ENCODE assay signal across 3 cellular contexts in genomic region chr21:39474545-39474944, GRCh38.
A peak's percentile ranks its signal among the peaks of the same experiment; 100 is the strongest.
TF ChIP-seq lines count a peak whose summit lies in the region.

No MANE protein-coding gene starts in this region.

TF ChIP-seq in A549, 52 proteins besides CTCF, POLR2A, EP300 and RAD21:
- TF ChIP-seq GATA3 (IDR thresholded peaks at IDR 0.05; ENCODE audit: borderline replicate concordance) (no peak), E2F6 (IDR thresholded peaks at IDR 0.05; ENCODE audit: borderline replicate concordance, low read depth) (no peak), MAFK (IDR thresholded peaks at IDR 0.05; ENCODE audit: partially characterized antibody) (peak; percentile 10)

TF ChIP-seq in K562, 482 proteins besides CTCF, POLR2A, EP300 and RAD21 (continues in another document):
- no peak for TF ChIP-seq LARP7 (IDR thresholded peaks at IDR 0.05)
- no peak for TF ChIP-seq ELK3 (CRISPR knock-in tag; IDR thresholded peaks at IDR 0.05)
- TF ChIP-seq MBD1 (CRISPR knock-in tag; IDR thresholded peaks at IDR 0.05), result no peak
- TF ChIP-seq NR2C1 (IDR thresholded peaks at IDR 0.05), result no peak
- TF ChIP-seq NR2C1 (tag; IDR thresholded peaks at IDR 0.05), result no peak
- no peak for TF ChIP-seq RERE (CRISPR knock-in tag; IDR thresholded peaks at IDR 0.05; ENCODE audit: borderline replicate concordance)
- TF ChIP-seq ZNF316 (IDR thresholded peaks at IDR 0.05), result peak; percentile 58; the same call in 1 of the 2 replicates
- no peak for TF ChIP-seq GABPB1 (CRISPR knock-in tag; IDR thresholded peaks at IDR 0.05)
- 0 out of 2 replicates have a peak, but pooled peaks have one; percentile 17 for TF ChIP-seq TEAD4 (IDR thresholded peaks at IDR 0.05; ENCODE audit: low read length)
- TF ChIP-seq TEAD4 (CRISPR knock-in tag; IDR thresholded peaks at IDR 0.05; ENCODE audit: borderline replicate concordance), result no peak
- TF ChIP-seq CBFA2T3 (IDR thresholded peaks at IDR 0.05), result peak; percentile 52; the same call in 1 of the 2 replicates
- no peak for TF ChIP-seq RBM34 (IDR thresholded peaks at IDR 0.05; ENCODE audit: borderline replicate concordance, insufficient read depth, low read length)
- TF ChIP-seq HDAC1 (IDR thresholded peaks at IDR 0.05), result no peak
- peak; percentile 29; the same call in 1 of the 2 replicates for TF ChIP-seq C11orf30 (IDR thresholded peaks at IDR 0.05; ENCODE audit: low read depth)
- TF ChIP-seq TAL1 (IDR thresholded peaks at IDR 0.05), result peak; percentile 34; the same call in 1 of the 2 replicates
- no peak for TF ChIP-seq ZNF449 (CRISPR knock-in tag; IDR thresholded peaks at IDR 0.05)

TF ChIP-seq in H1, 55 proteins besides CTCF, POLR2A, EP300 and RAD21:
- no peak for TF ChIP-seq GABPA (IDR thresholded peaks at IDR 0.05; ENCODE audit: borderline replicate concordance, insufficient read depth, low read length)
- TF ChIP-seq TEAD4 (IDR thresholded peaks at IDR 0.05; ENCODE audit: low read depth, low read length), result no peak
